ENCODE assay signal across 10 cellular contexts in the genomic region with DNA sequence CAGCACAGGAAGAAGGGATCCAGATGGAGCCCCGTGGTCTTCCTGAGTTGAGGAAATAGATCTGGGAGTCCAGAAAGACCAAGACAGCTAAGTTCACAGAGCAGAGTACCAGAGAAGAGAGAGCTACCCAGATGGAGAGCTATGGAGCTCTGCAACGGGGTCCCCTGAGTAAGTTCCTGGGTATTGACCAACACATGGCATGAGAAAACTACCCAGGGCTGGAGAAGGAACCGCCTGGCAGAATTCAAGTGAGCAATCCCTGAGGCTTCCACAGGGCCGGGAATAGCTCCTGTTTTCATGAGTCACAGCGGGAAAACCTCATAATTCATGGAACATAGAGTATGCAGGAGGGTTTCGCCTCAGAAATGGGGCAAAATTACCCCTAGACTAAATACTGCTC. TPM values are rescaled to one million over a fixed set of nuclear protein-coding genes. Genes with fewer than 3 reads are reported as not detected.
DNase-seq lines count a peak whose midpoint lies in the region; ATAC-seq and TF ChIP-seq lines count a peak whose summit lies in the region.
"Had no signal": no experiment of that assay in that cellular context is flagged by ENCODE, and none has a peak within 500 bp of the region (broad histone marks: within the 10 kb centered on the region; RNA-seq: fewer than 3 reads in every experiment).

No MANE protein-coding gene starts in this region.

- WGBS in sigmoid colon, 2 donors, result 81 to 91% methylated on average over 6 of the region's 6 CpGs

- peak overlapping the region; percentile 35 for H3K9ac ChIP-seq in PC-3 (ENCODE audit: low read length)

- H3K9me3 ChIP-seq in PC-3 (ENCODE audit: low read length), result no peaks in the 10 kb centered on the region
- H3K9me3 ChIP-seq in sigmoid colon, result no peaks in the 10 kb centered on the region

- H3K27ac ChIP-seq in PC-3 (ENCODE audit: low read length), result peak overlapping the region; percentile 72
- H3K27ac ChIP-seq in sigmoid colon, result peak overlapping the region in 3 of 4 donors; percentile 26 to 83 (median 37)

- no peak for TF ChIP-seq EP300 in sigmoid colon (IDR thresholded peaks at IDR 0.05)

- no peaks in the 10 kb centered on the region for H3F3A ChIP-seq in PC-3 (ENCODE audit: low read length, unreplicated experiment)

- CTCF ChIA-PET in PC-3 (lab: Charles Lee), result interaction anchor here (0.7 to 4.3 kb wide), 7 partner anchors 15 to 290 kb away, joined by 3 to 64 read pairs (median 6); a partner anchor contains a TSS

- DNase-seq in GM04504 (ENCODE audit: low read depth), result peak; percentile 70
- DNase-seq in PC-3, result peak; percentile 80
- DNase-seq in endothelial cell (ENCODE audit: low spot score), result no peak
- DNase-seq in sigmoid colon, result no peak
- DNase-seq in HuH-7.5 (ENCODE audit: low spot score), result no peak
- DNase-seq: activated T-cell treated with anti-CD3 and anti-CD28 coated beads, Interleukin-2, amount 50 U/mL, for 4 hours; islet precursor cell had no signal

- POLR2A ChIA-PET in PC-3 (lab: Charles Lee; ENCODE audit: unreplicated experiment), result interaction anchor here (0.6 kb wide), 2 partner anchors 15 to 202 kb away, joined by 3 read pairs; no protein-coding TSS in a partner anchor

- H3K4me1 Mint-ChIP-seq in endothelial cell (ENCODE audit: unreplicated experiment), result peaks cover 36% of the 10 kb centered on the region

- H3K4me3 Mint-ChIP-seq in endothelial cell (ENCODE audit: unreplicated experiment), result no peak overlapping the region
- H3K4me3 Mint-ChIP-seq: activated T-cell treated with anti-CD3 and anti-CD28 coated beads, Interleukin-2, amount 50 U/mL, for 4 hours; stimulated activated effector memory CD8-positive, alpha-beta T cell treated with anti-CD3 and anti-CD28 coated beads, Interleukin-12 subunit alpha, Interleukin-12 subunit beta, amount 100 ng/mL, for 72 hours had no signal

- no peaks in the 10 kb centered on the region for H3K36me3 ChIP-seq in PC-3 (ENCODE audit: low read depth, low read length)
- H3K36me3 ChIP-seq in sigmoid colon, result no peaks in the 10 kb centered on the region

- 0 out of 2 replicates have a peak, but pooled peaks cover 4% of the 10 kb centered on the region for H3K79me2 ChIP-seq in PC-3 (ENCODE audit: low read length)

- H3K4me2 ChIP-seq in PC-3 (ENCODE audit: low read length), result peak overlapping the region; percentile 38

- H3K36me3 Mint-ChIP-seq in endothelial cell (ENCODE audit: low read depth, unreplicated experiment), result no peaks in the 10 kb centered on the region

- H3K27me3 ChIP-seq in PC-3 (ENCODE audit: low read length) (no peaks in the 10 kb centered on the region), sigmoid colon (no peaks in the 10 kb centered on the region)

- peak overlapping the region; percentile 68 for H3K27ac Mint-ChIP-seq in endothelial cell (ENCODE audit: unreplicated experiment)
- H3K27ac Mint-ChIP-seq: stimulated activated effector memory CD8-positive, alpha-beta T cell treated with anti-CD3 and anti-CD28 coated beads, Interleukin-12 subunit alpha, Interleukin-12 subunit beta, amount 100 ng/mL, for 72 hours had no signal

- H3K4me1 ChIP-seq in PC-3 (ENCODE audit: insufficient read depth, low read length), result peaks cover 37% of the 10 kb centered on the region
- H3K4me1 ChIP-seq in sigmoid colon, result peaks cover 3 to 27% (median 24%) of the 10 kb centered on the region in 4 donors

- no peaks in the 10 kb centered on the region for H4K20me1 ChIP-seq in PC-3 (ENCODE audit: low read length)

- peak; percentile 60 for ATAC-seq in PC-3
- ATAC-seq in GM21528 (IDR thresholded peaks at IDR 0.05; ENCODE audit: low FRiP score, unreplicated experiment), result no peak
- no peak for ATAC-seq in HG03045 (IDR thresholded peaks at IDR 0.05; ENCODE audit: unreplicated experiment)
- ATAC-seq: activated T-cell treated with anti-CD3 and anti-CD28 coated beads, Interleukin-2, amount 50 U/mL, for 4 hours; stimulated activated effector memory CD8-positive, alpha-beta T cell treated with anti-CD3 and anti-CD28 coated beads, Interleukin-12 subunit alpha, Interleukin-12 subunit beta, amount 100 ng/mL, for 72 hours had no signal

- BruUV-seq in PC-3 (replicated peaks; lab: Mats Ljungman, UMichigan), result no TSS peak

- no peak for TF ChIP-seq POLR2A in sigmoid colon (IDR thresholded peaks at IDR 0.05)

- peaks cover 4% of the 10 kb centered on the region for H3K27me3 Mint-ChIP-seq in endothelial cell (ENCODE audit: unreplicated experiment)

- intact Hi-C loops in PC-3 (cut with micrococcal nuclease) (loop anchor here (1.0 to 5.0 kb wide), 4 partner anchors 19 to 322 kb away; a partner anchor contains a TSS), sigmoid colon (cut with DNase I) (loop anchor here (2.0 kb wide), 1 partner anchor 99 kb away; no protein-coding TSS in a partner anchor)

- TF ChIP-seq CTCF in PC-3 (conservative IDR thresholded peaks at IDR 0.05; ENCODE audit: low read depth, low read length) (no peak), endothelial cell (IDR thresholded peaks at IDR 0.05; ENCODE audit: unreplicated experiment) (no peak), sigmoid colon (IDR thresholded peaks at IDR 0.05) (no peak)

- no peaks in the 10 kb centered on the region for H3K9me3 Mint-ChIP-seq in endothelial cell (ENCODE audit: unreplicated experiment)
- H3K9me3 Mint-ChIP-seq: activated T-cell treated with anti-CD3 and anti-CD28 coated beads, Interleukin-2, amount 50 U/mL, for 4 hours; stimulated activated effector memory CD8-positive, alpha-beta T cell treated with anti-CD3 and anti-CD28 coated beads, Interleukin-12 subunit alpha, Interleukin-12 subunit beta, amount 100 ng/mL, for 72 hours had no signal

- H3K9me2 ChIP-seq in PC-3 (replicated peaks; ENCODE audit: low read length), result no peaks in the 10 kb centered on the region

- H3K4me3 ChIP-seq in PC-3 (ENCODE audit: low read length), result no peak overlapping the region
- no peak overlapping the region for H3K4me3 ChIP-seq in sigmoid colon

- H2AFZ ChIP-seq in PC-3 (ENCODE audit: low read length), result peak overlapping the region; percentile 56

RNA-seq across cellular contexts. Expression of a gene that starts 19.7 kb away (rescaled TPM):
- total RNA-seq in PC-3 (2014; rRNA removed) (12.8 and 14.9 TPM in 2 replicates), endothelial cell (ENCODE audit: unreplicated experiment) (10.0 TPM), sigmoid colon (1 to 10 TPM; 2.3 to 4.6 (median 2.7) TPM)
- polyA plus RNA-seq in sigmoid colon, result 10 to 100 TPM; 11.3 to 12.7 (median 11.4) TPM

RNA-seq across cellular contexts. Expression of a gene that starts 21.7 kb away (rescaled TPM):
- total RNA-seq in PC-3 (2014; rRNA removed), result 35.2 and 43.7 TPM in 2 replicates
- total RNA-seq in endothelial cell (ENCODE audit: unreplicated experiment), result 9.4 TPM
- 10 to 100 TPM; 23.7 to 53.2 (median 42.3) TPM for total RNA-seq in sigmoid colon
- 10 to 100 TPM in 1 of 3 donors, 1 to 10 TPM in 2; 5.8 to 19.6 (median 7.8) TPM for polyA plus RNA-seq in sigmoid colon

Comparison
In these comparisons a context has a peak if more than half of its experiments do, and no peak if none do; other contexts are left out.
1. DNase-seq: peak in GM04504 (single experiment) and PC-3 (single experiment); none in endothelial cell (single experiment), sigmoid colon (single experiment) and HuH-7.5 (single experiment).